In the genomic region with DNA sequence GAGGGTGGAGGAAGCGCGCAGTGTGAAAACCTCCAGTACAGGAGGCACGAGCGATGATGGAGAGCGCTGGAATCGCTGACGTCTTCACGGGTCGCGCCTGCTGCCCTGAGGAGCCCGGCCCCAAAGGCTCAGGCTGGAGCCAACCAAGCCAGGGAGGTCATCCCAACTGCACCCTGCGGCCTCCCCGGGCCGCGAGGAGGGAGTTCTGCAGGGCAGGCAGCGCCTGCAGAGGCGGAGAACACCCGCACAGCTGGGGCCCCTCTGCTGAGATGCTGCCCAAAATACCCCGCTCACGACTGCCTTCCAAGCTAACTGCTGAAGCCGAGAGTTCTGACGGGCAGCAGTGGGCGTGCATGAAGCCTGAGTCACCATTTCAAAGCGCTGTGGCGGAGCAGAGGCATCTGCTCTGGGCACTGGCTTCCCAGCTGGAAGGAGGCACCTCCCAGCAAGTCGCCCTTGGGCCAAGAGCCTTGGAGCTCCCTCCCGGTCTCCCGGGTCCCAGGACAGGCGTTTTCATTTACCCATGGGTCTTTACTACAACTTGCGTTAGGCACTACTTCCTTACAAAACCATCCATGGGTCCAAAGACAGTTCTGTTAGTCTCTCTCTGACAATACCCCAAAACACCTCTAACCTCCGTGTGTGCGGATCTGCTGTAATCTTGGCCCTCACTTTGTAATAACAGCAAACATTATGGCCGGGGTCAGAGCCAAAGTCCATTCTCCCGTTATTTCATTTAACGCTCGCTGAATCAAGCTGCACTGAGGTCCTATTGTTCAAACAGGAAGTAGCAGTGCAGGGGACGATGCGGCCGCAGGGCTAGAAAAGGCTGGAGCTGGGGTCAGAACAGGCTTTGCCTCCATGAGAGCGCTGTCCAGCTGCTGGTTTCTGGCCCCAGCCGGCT, we compare ENCODE assay signal across 8 cellular contexts.
DNase-seq lines count a peak whose midpoint lies in the region; TF ChIP-seq lines count a peak whose summit lies in the region.

No MANE protein-coding gene starts in this region.

- no peaks in the 10 kb centered on the region for H3K9me3 Mint-ChIP-seq in activated naive CD4-positive, alpha-beta T cell treated with anti-CD3 and anti-CD28 coated beads for 36 hours

- H3K9me3 ChIP-seq in OCI-LY1 (ENCODE audit: low read length) (no peaks in the 10 kb centered on the region), suprapubic skin (no peaks in the 10 kb centered on the region)

- no peak for TF ChIP-seq EP300 in suprapubic skin (IDR thresholded peaks at IDR 0.05)

- no peak overlapping the region for H3K9ac ChIP-seq in OCI-LY1 (ENCODE audit: low read length)

- no peaks in the 10 kb centered on the region for H3K79me2 ChIP-seq in OCI-LY1 (ENCODE audit: insufficient read depth, low read length)

- peak overlapping the region; percentile 26 for H3K4me3 Mint-ChIP-seq in activated naive CD4-positive, alpha-beta T cell treated with anti-CD3 and anti-CD28 coated beads for 36 hours

- H3K36me3 ChIP-seq in OCI-LY1 (ENCODE audit: insufficient read depth, low read length) = peaks cover 5% of the 10 kb centered on the region
- no peaks in the 10 kb centered on the region for H3K36me3 ChIP-seq in suprapubic skin

- H3K27me3 Mint-ChIP-seq in activated naive CD4-positive, alpha-beta T cell treated with anti-CD3 and anti-CD28 coated beads for 36 hours (ENCODE audit: low read depth) = peaks cover 26% of the 10 kb centered on the region

- H3K4me1 ChIP-seq in OCI-LY1 (ENCODE audit: insufficient read depth, low read length, severe bottlenecking) (no peaks in the 10 kb centered on the region), suprapubic skin (peaks cover 15% of the 10 kb centered on the region)

- no peak overlapping the region for H3K27ac ChIP-seq in OCI-LY1 (ENCODE audit: low read depth, low read length, poor library complexity, severe bottlenecking)
- H3K27ac ChIP-seq in suprapubic skin = no peak overlapping the region

- TF ChIP-seq CTCF in OCI-LY1 (IDR thresholded peaks at IDR 0.05; ENCODE audit: low read length) (no peak), suprapubic skin (IDR thresholded peaks at IDR 0.05) (no peak)

- intact Hi-C loops in activated naive CD4-positive, alpha-beta T cell treated with anti-CD3 and anti-CD28 coated beads for 36 hours (cut with micrococcal nuclease) = loop anchor here (1.0 kb wide), 1 partner anchor 43 kb away; no protein-coding TSS in a partner anchor

- peak overlapping the region; percentile 8; the same call in 1 of the 2 replicates for H3K4me2 ChIP-seq in OCI-LY1 (ENCODE audit: low read length)

- no peaks in the 10 kb centered on the region for H4K20me1 ChIP-seq in OCI-LY1 (ENCODE audit: insufficient read depth, low read length)

- CTCF ChIA-PET in activated naive CD4-positive, alpha-beta T cell treated with anti-CD3 and anti-CD28 coated beads for 36 hours (lab: Charles Lee) = interaction anchor here (0.9 kb wide), 1 partner anchor 27 kb away, joined by 3 read pairs; no protein-coding TSS in a partner anchor

- H3K27me3 ChIP-seq in OCI-LY1 (ENCODE audit: insufficient read depth, low read length) (peaks cover 8% of the 10 kb centered on the region; the same call in 1 of the 2 replicates), suprapubic skin (peaks cover 9% of the 10 kb centered on the region)

- no peak overlapping the region for H2AFZ ChIP-seq in OCI-LY1 (ENCODE audit: low read length)

- H3K4me3 ChIP-seq in OCI-LY1 (ENCODE audit: low read depth, low read length, poor library complexity, severe bottlenecking) (no peak overlapping the region), suprapubic skin (peak overlapping the region; percentile 38)

- H3K27ac Mint-ChIP-seq in activated naive CD4-positive, alpha-beta T cell treated with anti-CD3 and anti-CD28 coated beads for 36 hours = no peak overlapping the region

- 5% methylated on average over 27 of the region's 41 CpGs for WGBS in suprapubic skin

- peaks cover 14% of the 10 kb centered on the region for H3K4me1 Mint-ChIP-seq in activated naive CD4-positive, alpha-beta T cell treated with anti-CD3 and anti-CD28 coated beads for 36 hours (ENCODE audit: low read depth)

- no peaks in the 10 kb centered on the region for H3F3A ChIP-seq in OCI-LY1 (ENCODE audit: insufficient read depth, low read length)

- no peak for TF ChIP-seq POLR2A in suprapubic skin (IDR thresholded peaks at IDR 0.05)

- H3K36me3 Mint-ChIP-seq in activated naive CD4-positive, alpha-beta T cell treated with anti-CD3 and anti-CD28 coated beads for 36 hours (ENCODE audit: low read depth) = peaks cover 9% of the 10 kb centered on the region

- no peaks in the 10 kb centered on the region for H3K9me2 ChIP-seq in OCI-LY1 (ENCODE audit: low read depth, low read length)

- DNase-seq in NOMO-1 (lab: John Stamatoyannopoulos, UW; ENCODE audit: unreplicated experiment in 2 of 2) (peak; percentile 13 to 29), NOMO-1 treated with dmso at 0.1 percent for 144 hours (lab: John Stamatoyannopoulos, UW; ENCODE audit: unreplicated experiment) (no peak), globus pallidus (ENCODE audit: low spot score) (peak; percentile 26), occipital lobe (lab: John Stamatoyannopoulos, UW) (peak; percentile 79), suprapubic skin (ENCODE audit: low spot score in 2 of 2) (no peak), DMS114 treated with DMSO at 0.1 percent for 48 hours (lab: John Stamatoyannopoulos, UW; ENCODE audit: unreplicated experiment) (no peak)
- peak; percentile 80 for DNase-seq in activated naive CD4-positive, alpha-beta T cell treated with anti-CD3 and anti-CD28 coated beads for 36 hours

Comparison
In these comparisons a context has a peak if more than half of its experiments do, and no peak if none do; other contexts are left out.
1. DNase-seq: peak in NOMO-1 (2 of 2), activated naive CD4-positive, alpha-beta T cell treated with anti-CD3 and anti-CD28 coated beads for 36 hours (single experiment), globus pallidus (single experiment) and occipital lobe (single experiment); none in NOMO-1 treated with dmso at 0.1 percent for 144 hours (single experiment), suprapubic skin (0 of 2) and DMS114 treated with DMSO at 0.1 percent for 48 hours (single experiment).